1 cellular context compared by ENCODE assay signal in genomic region chr18:74203811-74204210, GRCh38.
TF ChIP-seq lines count a peak whose summit lies in the region.

No MANE protein-coding gene starts in this region.

TF ChIP-seq in HepG2, 621 proteins besides CTCF, POLR2A, EP300 and RAD21:
- TF ChIP-seq, protein P1, sequence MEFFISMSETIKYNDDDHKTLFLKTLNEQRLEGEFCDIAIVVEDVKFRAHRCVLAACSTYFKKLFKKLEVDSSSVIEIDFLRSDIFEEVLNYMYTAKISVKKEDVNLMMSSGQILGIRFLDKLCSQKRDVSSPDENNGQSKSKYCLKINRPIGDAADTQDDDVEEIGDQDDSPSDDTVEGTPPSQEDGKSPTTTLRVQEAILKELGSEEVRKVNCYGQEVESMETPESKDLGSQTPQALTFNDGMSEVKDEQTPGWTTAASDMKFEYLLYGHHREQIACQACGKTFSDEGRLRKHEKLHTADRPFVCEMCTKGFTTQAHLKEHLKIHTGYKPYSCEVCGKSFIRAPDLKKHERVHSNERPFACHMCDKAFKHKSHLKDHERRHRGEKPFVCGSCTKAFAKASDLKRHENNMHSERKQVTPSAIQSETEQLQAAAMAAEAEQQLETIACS (CRISPR knock-in tag; IDR thresholded peaks at IDR 0.05), result no peak
- no peak for TF ChIP-seq MTA3 (CRISPR knock-in tag; IDR thresholded peaks at IDR 0.05)
- TF ChIP-seq IRX3 (CRISPR knock-in tag; IDR thresholded peaks at IDR 0.05; ENCODE audit: borderline replicate concordance, low read depth), result no peak
- no peak for TF ChIP-seq PRDM15 (CRISPR knock-in tag; IDR thresholded peaks at IDR 0.05)
- no peak for TF ChIP-seq MYPOP (CRISPR knock-in tag; IDR thresholded peaks at IDR 0.05)
- TF ChIP-seq, protein P2, sequence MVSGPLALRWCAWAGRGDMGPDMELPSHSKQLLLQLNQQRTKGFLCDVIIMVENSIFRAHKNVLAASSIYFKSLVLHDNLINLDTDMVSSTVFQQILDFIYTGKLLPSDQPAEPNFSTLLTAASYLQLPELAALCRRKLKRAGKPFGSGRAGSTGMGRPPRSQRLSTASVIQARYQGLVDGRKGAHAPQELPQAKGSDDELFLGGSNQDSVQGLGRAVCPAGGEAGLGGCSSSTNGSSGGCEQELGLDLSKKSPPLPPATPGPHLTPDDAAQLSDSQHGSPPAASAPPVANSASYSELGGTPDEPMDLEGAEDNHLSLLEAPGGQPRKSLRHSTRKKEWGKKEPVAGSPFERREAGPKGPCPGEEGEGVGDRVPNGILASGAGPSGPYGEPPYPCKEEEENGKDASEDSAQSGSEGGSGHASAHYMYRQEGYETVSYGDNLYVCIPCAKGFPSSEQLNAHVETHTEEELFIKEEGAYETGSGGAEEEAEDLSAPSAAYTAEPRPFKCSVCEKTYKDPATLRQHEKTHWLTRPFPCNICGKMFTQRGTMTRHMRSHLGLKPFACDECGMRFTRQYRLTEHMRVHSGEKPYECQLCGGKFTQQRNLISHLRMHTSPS (CRISPR knock-in tag; IDR thresholded peaks at IDR 0.05; ENCODE audit: low read depth), result no peak
- no peak for TF ChIP-seq HNRNPLL (IDR thresholded peaks at IDR 0.05; ENCODE audit: low read depth, low read length, poor library complexity, severe bottlenecking)
- TF ChIP-seq NR1H2 (CRISPR knock-in tag; IDR thresholded peaks at IDR 0.05; ENCODE audit: borderline replicate concordance, low read depth), result no peak
- no peak for TF ChIP-seq NR3C1 (CRISPR knock-in tag; IDR thresholded peaks at IDR 0.05)
- no peak for TF ChIP-seq ZNF724P (CRISPR knock-in tag; IDR thresholded peaks at IDR 0.05; ENCODE audit: borderline replicate concordance)
- TF ChIP-seq ZFP36L2 (CRISPR knock-in tag; IDR thresholded peaks at IDR 0.05), result no peak
- TF ChIP-seq RFXANK (CRISPR knock-in tag; IDR thresholded peaks at IDR 0.05), result no peak
- no peak for TF ChIP-seq FOXP4 (CRISPR knock-in tag; IDR thresholded peaks at IDR 0.05)
- no peak for TF ChIP-seq ZNF124 (CRISPR knock-in tag; IDR thresholded peaks at IDR 0.05)
- TF ChIP-seq, protein P3, sequence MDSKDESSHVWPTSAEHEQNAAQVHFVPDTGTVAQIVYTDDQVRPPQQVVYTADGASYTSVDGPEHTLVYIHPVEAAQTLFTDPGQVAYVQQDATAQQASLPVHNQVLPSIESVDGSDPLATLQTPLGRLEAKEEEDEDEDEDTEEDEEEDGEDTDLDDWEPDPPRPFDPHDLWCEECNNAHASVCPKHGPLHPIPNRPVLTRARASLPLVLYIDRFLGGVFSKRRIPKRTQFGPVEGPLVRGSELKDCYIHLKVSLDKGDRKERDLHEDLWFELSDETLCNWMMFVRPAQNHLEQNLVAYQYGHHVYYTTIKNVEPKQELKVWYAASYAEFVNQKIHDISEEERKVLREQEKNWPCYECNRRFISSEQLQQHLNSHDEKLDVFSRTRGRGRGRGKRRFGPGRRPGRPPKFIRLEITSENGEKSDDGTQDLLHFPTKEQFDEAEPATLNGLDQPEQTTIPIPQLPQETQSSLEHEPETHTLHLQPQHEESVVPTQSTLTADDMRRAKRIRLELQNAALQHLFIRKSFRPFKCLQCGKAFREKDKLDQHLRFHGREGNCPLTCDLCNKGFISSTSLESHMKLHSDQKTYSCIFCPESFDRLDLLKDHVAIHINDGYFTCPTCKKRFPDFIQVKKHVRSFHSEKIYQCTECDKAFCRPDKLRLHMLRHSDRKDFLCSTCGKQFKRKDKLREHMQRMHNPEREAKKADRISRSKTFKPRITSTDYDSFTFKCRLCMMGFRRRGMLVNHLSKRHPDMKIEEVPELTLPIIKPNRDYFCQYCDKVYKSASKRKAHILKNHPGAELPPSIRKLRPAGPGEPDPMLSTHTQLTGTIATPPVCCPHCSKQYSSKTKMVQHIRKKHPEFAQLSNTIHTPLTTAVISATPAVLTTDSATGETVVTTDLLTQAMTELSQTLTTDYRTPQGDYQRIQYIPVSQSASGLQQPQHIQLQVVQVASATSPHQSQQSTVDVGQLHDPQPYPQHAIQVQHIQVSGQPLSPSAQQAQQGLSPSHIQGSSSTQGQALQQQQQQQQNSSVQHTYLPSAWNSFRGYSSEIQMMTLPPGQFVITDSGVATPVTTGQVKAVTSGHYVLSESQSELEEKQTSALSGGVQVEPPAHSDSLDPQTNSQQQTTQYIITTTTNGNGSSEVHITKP (CRISPR knock-in tag; IDR thresholded peaks at IDR 0.05; ENCODE audit: low read depth), result no peak
- no peak for TF ChIP-seq FOXJ3 (CRISPR knock-in tag; IDR thresholded peaks at IDR 0.05; ENCODE audit: borderline replicate concordance)
- TF ChIP-seq, protein P4, sequence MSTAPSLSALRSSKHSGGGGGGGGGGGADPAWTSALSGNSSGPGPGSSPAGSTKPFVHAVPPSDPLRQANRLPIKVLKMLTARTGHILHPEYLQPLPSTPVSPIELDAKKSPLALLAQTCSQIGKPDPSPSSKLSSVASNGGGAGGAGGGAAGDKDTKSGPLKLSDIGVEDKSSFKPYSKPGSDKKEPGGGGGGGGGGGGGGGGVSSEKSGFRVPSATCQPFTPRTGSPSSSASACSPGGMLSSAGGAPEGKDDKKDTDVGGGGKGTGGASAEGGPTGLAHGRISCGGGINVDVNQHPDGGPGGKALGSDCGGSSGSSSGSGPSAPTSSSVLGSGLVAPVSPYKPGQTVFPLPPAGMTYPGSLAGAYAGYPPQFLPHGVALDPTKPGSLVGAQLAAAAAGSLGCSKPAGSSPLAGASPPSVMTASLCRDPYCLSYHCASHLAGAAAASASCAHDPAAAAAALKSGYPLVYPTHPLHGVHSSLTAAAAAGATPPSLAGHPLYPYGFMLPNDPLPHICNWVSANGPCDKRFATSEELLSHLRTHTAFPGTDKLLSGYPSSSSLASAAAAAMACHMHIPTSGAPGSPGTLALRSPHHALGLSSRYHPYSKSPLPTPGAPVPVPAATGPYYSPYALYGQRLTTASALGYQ (CRISPR knock-in tag; IDR thresholded peaks at IDR 0.05), result no peak
- TF ChIP-seq FOXA1 (IDR thresholded peaks at IDR 0.05), result no peak
- no peak for TF ChIP-seq FOXA1 (CRISPR knock-in tag; IDR thresholded peaks at IDR 0.05)
- TF ChIP-seq KLF11 (CRISPR knock-in tag; IDR thresholded peaks at IDR 0.05), result no peak
- TF ChIP-seq, protein P5, sequence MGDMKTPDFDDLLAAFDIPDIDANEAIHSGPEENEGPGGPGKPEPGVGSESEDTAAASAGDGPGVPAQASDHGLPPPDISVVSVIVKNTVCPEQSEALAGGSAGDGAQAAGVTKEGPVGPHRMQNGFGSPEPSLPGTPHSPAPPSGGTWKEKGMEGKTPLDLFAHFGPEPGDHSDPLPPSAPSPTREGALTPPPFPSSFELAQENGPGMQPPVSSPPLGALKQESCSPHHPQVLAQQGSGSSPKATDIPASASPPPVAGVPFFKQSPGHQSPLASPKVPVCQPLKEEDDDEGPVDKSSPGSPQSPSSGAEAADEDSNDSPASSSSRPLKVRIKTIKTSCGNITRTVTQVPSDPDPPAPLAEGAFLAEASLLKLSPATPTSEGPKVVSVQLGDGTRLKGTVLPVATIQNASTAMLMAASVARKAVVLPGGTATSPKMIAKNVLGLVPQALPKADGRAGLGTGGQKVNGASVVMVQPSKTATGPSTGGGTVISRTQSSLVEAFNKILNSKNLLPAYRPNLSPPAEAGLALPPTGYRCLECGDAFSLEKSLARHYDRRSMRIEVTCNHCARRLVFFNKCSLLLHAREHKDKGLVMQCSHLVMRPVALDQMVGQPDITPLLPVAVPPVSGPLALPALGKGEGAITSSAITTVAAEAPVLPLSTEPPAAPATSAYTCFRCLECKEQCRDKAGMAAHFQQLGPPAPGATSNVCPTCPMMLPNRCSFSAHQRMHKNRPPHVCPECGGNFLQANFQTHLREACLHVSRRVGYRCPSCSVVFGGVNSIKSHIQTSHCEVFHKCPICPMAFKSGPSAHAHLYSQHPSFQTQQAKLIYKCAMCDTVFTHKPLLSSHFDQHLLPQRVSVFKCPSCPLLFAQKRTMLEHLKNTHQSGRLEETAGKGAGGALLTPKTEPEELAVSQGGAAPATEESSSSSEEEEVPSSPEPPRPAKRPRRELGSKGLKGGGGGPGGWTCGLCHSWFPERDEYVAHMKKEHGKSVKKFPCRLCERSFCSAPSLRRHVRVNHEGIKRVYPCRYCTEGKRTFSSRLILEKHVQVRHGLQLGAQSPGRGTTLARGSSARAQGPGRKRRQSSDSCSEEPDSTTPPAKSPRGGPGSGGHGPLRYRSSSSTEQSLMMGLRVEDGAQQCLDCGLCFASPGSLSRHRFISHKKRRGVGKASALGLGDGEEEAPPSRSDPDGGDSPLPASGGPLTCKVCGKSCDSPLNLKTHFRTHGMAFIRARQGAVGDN (CRISPR knock-in tag; IDR thresholded peaks at IDR 0.05), result no peak
TF ChIP-seq in HepG2: peak in this region for 0.
